10 cellular contexts compared by ENCODE assay signal in genomic region chr3:139444446-139444845, GRCh38. TPM values are rescaled to one million over a fixed set of nuclear protein-coding genes. Genes with fewer than 3 reads are reported as not detected.
"Had no signal": no experiment of that assay in that cellular context is flagged by ENCODE, and none has a peak within 500 bp of the region (broad histone marks: within the 10 kb centered on the region; RNA-seq: fewer than 3 reads in every experiment).

No MANE protein-coding gene starts in this region.

- H3K27ac Mint-ChIP-seq: H9 had no signal

- H3K4me3 Mint-ChIP-seq: H9 had no signal

- FAIRE-seq: HTR-8/SVneo, K562 had no signal

- H3K9me3 Mint-ChIP-seq: H9 had no signal

- DNase-seq: GM23248, GOT3, H9, HCEC 1CT, IMR-90, KG1 had no signal

RNA-seq across cellular contexts. Expression of gene RBP2, which starts 31.9 kb away (rescaled TPM):
- total RNA-seq: GM23248, H4, H9, HT-29, IMR-90, K562 had no signal
